Comparison of ENCODE assay signal across 8 cellular contexts in the genomic region with DNA sequence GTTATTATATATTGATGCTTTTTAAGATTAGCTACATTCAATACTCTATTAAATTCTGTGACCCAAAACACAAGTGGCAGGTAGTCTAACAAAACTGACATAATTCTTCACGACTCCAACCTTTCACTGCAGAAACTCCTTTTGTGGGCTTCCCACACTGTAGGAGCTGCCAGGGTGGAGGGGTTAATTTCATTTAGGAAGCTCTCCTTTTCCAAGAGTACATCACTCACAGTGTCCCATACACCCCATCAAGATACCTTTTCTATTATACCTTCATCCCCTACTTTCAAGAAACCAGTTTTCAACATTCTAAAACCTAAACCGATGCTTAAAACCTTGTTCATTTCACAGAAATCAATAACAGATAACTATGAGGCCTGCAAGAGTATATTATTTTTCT. TPM values are rescaled to one million over a fixed set of nuclear protein-coding genes. Genes with fewer than 3 reads are reported as not detected.
DNase-seq lines count a peak whose midpoint lies in the region; ATAC-seq, FAIRE-seq and TF ChIP-seq lines count a peak whose summit lies in the region.
"Had no signal": no experiment of that assay in that cellular context is flagged by ENCODE, and none has a peak within 500 bp of the region (broad histone marks: within the 10 kb centered on the region; RNA-seq: fewer than 3 reads in every experiment).

No MANE protein-coding gene starts in this region.

- H3K4me1 ChIP-seq in OCI-LY7 (ENCODE audit: insufficient read depth, low read length, poor library complexity, severe bottlenecking) = peaks cover 34% of the 10 kb centered on the region
- peaks cover 3% of the 10 kb centered on the region for H3K4me1 ChIP-seq in ovary (ENCODE audit: insufficient read depth)

- FAIRE-seq in frontal cortex (lab: Jason Lieb, UNC) = no peak
- FAIRE-seq: TTC549 had no signal

- peak overlapping the region; percentile 91 for H3K4me3 ChIP-seq in OCI-LY7 (ENCODE audit: low read depth, low read length, poor library complexity, severe bottlenecking)
- peak overlapping the region; percentile 95 for H3K4me3 ChIP-seq in ovary

- no peak for TF ChIP-seq POLR2A in ovary (IDR thresholded peaks at IDR 0.05)

- POLR2A ChIA-PET in OCI-LY7 (lab: Charles Lee) = interaction anchor here (0.5 to 1.4 kb wide), 6 partner anchors 8 to 658 kb away, joined by 3 to 4 read pairs (median 3); a partner anchor contains a TSS

- H2AFZ ChIP-seq in OCI-LY7 (ENCODE audit: low read length) = peak overlapping the region; percentile 93

- H3K36me3 ChIP-seq in OCI-LY7 (ENCODE audit: insufficient read depth, low read length) (peaks cover 40% of the 10 kb centered on the region), ovary (no peaks in the 10 kb centered on the region)

- H3K9me3 ChIP-seq in OCI-LY7 (ENCODE audit: low read length) = peaks cover 8% of the 10 kb centered on the region; the same call in 1 of the 2 replicates
- H3K9me3 ChIP-seq in ovary = no peaks in the 10 kb centered on the region

- no peak for DNase-seq in OCI-LY7 (ENCODE audit: low spot score)
- no peak for DNase-seq in epithelial cell of prostate (ENCODE audit: low read depth, low spot score)
- no peak for DNase-seq in ovary
- no peak for DNase-seq in amniotic stem cell (lab: John Stamatoyannopoulos, UW)
- no peak for DNase-seq in frontal cortex (ENCODE audit: low spot score in 2 of 2)

- H3K9me2 ChIP-seq in OCI-LY7 (ENCODE audit: insufficient read depth, low read length) = no peaks in the 10 kb centered on the region

- ATAC-seq in GM19035 (IDR thresholded peaks at IDR 0.05; ENCODE audit: unreplicated experiment) = peak; percentile 2
- ATAC-seq in HG03108 (IDR thresholded peaks at IDR 0.05; ENCODE audit: unreplicated experiment) = no peak

- peaks cover 56% of the 10 kb centered on the region for H3K79me2 ChIP-seq in OCI-LY7 (ENCODE audit: insufficient read depth, low read depth, low read length)

- no peak for TF ChIP-seq CTCF in OCI-LY7 (conservative IDR thresholded peaks at IDR 0.05; ENCODE audit: low read length)
- TF ChIP-seq CTCF in ovary (IDR thresholded peaks at IDR 0.05) = no peak

- H3K4me2 ChIP-seq in OCI-LY7 (ENCODE audit: low read length) = peak overlapping the region; percentile 94

- H3K27me3 ChIP-seq in ovary = no peaks in the 10 kb centered on the region

- WGBS in ovary, 3 donors = 1 to 5% (median 4%) methylated on average over 2 of the region's 2 CpGs

- CTCF ChIA-PET in OCI-LY7 (lab: Charles Lee; ENCODE audit: unreplicated experiment) = no interaction called here

- no peak for TF ChIP-seq EP300 in ovary (IDR thresholded peaks at IDR 0.05)

- intact Hi-C loops in OCI-LY7 (cut with micrococcal nuclease; ENCODE audit: unreplicated experiment) = no loop called here
- intact Hi-C loops in ovary (cut with DNase I) = no loop called here

- H4K20me1 ChIP-seq in OCI-LY7 (ENCODE audit: insufficient read depth, low read length) = 0 out of 2 replicates have a peak, but pooled peaks cover 7% of the 10 kb centered on the region

- BruUV-seq in OCI-LY7 (replicated peaks; lab: Mats Ljungman, UMichigan) = no TSS peak

- H3K27ac ChIP-seq in OCI-LY7 (ENCODE audit: low read depth, low read length, poor library complexity, severe bottlenecking) = peak overlapping the region; percentile 50
- H3K27ac ChIP-seq in epithelial cell of prostate = peak overlapping the region; percentile 76
- peak overlapping the region in 1 of 2 donors; percentile 88 for H3K27ac ChIP-seq in ovary

RNA-seq across cellular contexts. Expression of a gene that starts 0.8 kb away (rescaled TPM):
- total RNA-seq in OCI-LY7 (2014; rRNA removed; shearing (Covaris generic)) = 21.4 and 24.6 TPM in 2 replicates
- total RNA-seq in OCI-LY7 (2022) = 18.3 and 18.4 TPM in 2 replicates
- 10 to 100 TPM; 11.4 to 22.0 (median 19.6) TPM for total RNA-seq in ovary
- 10 to 100 TPM; 10.5 to 16.3 TPM for polyA plus RNA-seq in ovary
- 11.8 TPM for total RNA-seq in frontal cortex
